In genomic region chr4:111991797-111992196, GRCh38 we compare ENCODE assay signal across 10 cellular contexts.
A peak's percentile ranks its signal among the peaks of the same experiment; 100 is the strongest.
DNase-seq lines count a peak whose midpoint lies in the region; ATAC-seq, FAIRE-seq and TF ChIP-seq lines count a peak whose summit lies in the region.
"Had no signal": no experiment of that assay in that cellular context is flagged by ENCODE, and none has a peak within 500 bp of the region (broad histone marks: within the 10 kb centered on the region; RNA-seq: fewer than 3 reads in every experiment).

No MANE protein-coding gene starts in this region.

- 13% methylated on average over 3 of the region's 3 CpGs for WGBS in mesenchymal stem cell
- 35 to 64% (median 46%) methylated on average over 3 of the region's 3 CpGs for WGBS in spleen, 5 donors

- no peak overlapping the region for H2BK15ac ChIP-seq in mesenchymal stem cell (ENCODE audit: low read depth, poor library complexity, severe bottlenecking)

- no peak overlapping the region for H3K4ac ChIP-seq in mesenchymal stem cell (ENCODE audit: low read depth in 1 of 2, low read length in 2 of 2)

- H2BK5ac ChIP-seq in mesenchymal stem cell (ENCODE audit: low read depth, low read length, poor library complexity, severe bottlenecking): no peak overlapping the region

- H3K27me3 Mint-ChIP-seq in astrocyte (ENCODE audit: low read depth, unreplicated experiment): no peaks in the 10 kb centered on the region
- H3K27me3 Mint-ChIP-seq in activated T-cell treated with anti-CD3 and anti-CD28 coated beads, Interleukin-2, amount 50 U/mL, for 72 hours (ENCODE audit: low read depth): peaks cover 19% of the 10 kb centered on the region

- no peak overlapping the region for H3K27ac Mint-ChIP-seq in astrocyte (ENCODE audit: unreplicated experiment)
- no peak overlapping the region for H3K27ac Mint-ChIP-seq in activated T-cell treated with anti-CD3 and anti-CD28 coated beads, Interleukin-2, amount 50 U/mL, for 72 hours

- peak; percentile 17 for DNase-seq in EL
- peak; percentile 42 for DNase-seq in astrocyte (ENCODE audit: low read depth)
- DNase-seq in mesenchymal stem cell: peak; percentile 94
- DNase-seq in spleen: no peak
- DNase-seq in activated T-cell treated with anti-CD3 and anti-CD28 coated beads, Interleukin-2, amount 50 U/mL, for 72 hours: no peak
- DNase-seq in SKM-1 (lab: John Stamatoyannopoulos, UW; ENCODE audit: unreplicated experiment): no peak
- DNase-seq: activated T-cell treated with anti-CD3 and anti-CD28 coated beads for 4 hours had no signal

- FAIRE-seq in astrocyte (lab: Jason Lieb, UNC): peak; percentile 32

- H4K91ac ChIP-seq in mesenchymal stem cell (ENCODE audit: low read length): no peak overlapping the region

- no peak overlapping the region for H3K23ac ChIP-seq in mesenchymal stem cell (ENCODE audit: low read length in 2 of 2)

- peak; percentile 21 for ATAC-seq in HG02973 (IDR thresholded peaks at IDR 0.05; ENCODE audit: unreplicated experiment)
- no peak for ATAC-seq in GM21576 (IDR thresholded peaks at IDR 0.05; ENCODE audit: unreplicated experiment)
- ATAC-seq in activated T-cell treated with anti-CD3 and anti-CD28 coated beads, Interleukin-2, amount 50 U/mL, for 72 hours (replicated peaks in 1 of 2): no peak

- no peaks in the 10 kb centered on the region for H3K79me2 ChIP-seq in astrocyte (ENCODE audit: insufficient read depth, low read length)
- H3K79me2 ChIP-seq: parathyroid adenoma had no signal

- no peak for TF ChIP-seq CTCF in astrocyte (IDR thresholded peaks at IDR 0.05; ENCODE audit: insufficient read depth, low read depth, low read length)
- no peak for TF ChIP-seq CTCF in spleen (IDR thresholded peaks at IDR 0.05 in 8 of 11, conservative IDR thresholded peaks at IDR 0.05 in 3 of 11)

- no peaks in the 10 kb centered on the region for H3K79me1 ChIP-seq in mesenchymal stem cell (replicated peaks; ENCODE audit: low read length, poor library complexity, severe bottlenecking)

- H3K4me1 ChIP-seq in astrocyte (ENCODE audit: insufficient read depth, low read length): no peaks in the 10 kb centered on the region
- no peaks in the 10 kb centered on the region for H3K4me1 ChIP-seq in mesenchymal stem cell (ENCODE audit: control insufficient read depth, insufficient read depth, low read depth, low read length)
- peaks cover 0 to 13% (median 0%) of the 10 kb centered on the region in 6 donors for H3K4me1 ChIP-seq in spleen
- H3K4me1 ChIP-seq: parathyroid adenoma had no signal

- intact Hi-C loops in spleen (cut with DNase I; ENCODE audit: low total_unique reads): no loop called here

- no peaks in the 10 kb centered on the region for H4K20me1 ChIP-seq in astrocyte (ENCODE audit: insufficient read depth, low read length)

- no peak overlapping the region for H3K4me2 ChIP-seq in astrocyte (ENCODE audit: low read length)
- no peak overlapping the region for H3K4me2 ChIP-seq in mesenchymal stem cell (ENCODE audit: low read length, poor library complexity, severe bottlenecking)

- H3K36me3 Mint-ChIP-seq in astrocyte (ENCODE audit: low read depth, unreplicated experiment): no peaks in the 10 kb centered on the region
- H3K36me3 Mint-ChIP-seq in activated T-cell treated with anti-CD3 and anti-CD28 coated beads, Interleukin-2, amount 50 U/mL, for 72 hours (ENCODE audit: insufficient read depth in 2 of 2): no peaks in the 10 kb centered on the region

- H3K27ac ChIP-seq in astrocyte (ENCODE audit: low read depth, low read length) (no peak overlapping the region), mesenchymal stem cell (ENCODE audit: low read length, poor library complexity, severe bottlenecking) (no peak overlapping the region), spleen (peak overlapping the region in 2 of 8 donors; percentile 2 to 43)
- H3K27ac ChIP-seq: parathyroid adenoma had no signal

- H3K4me3 ChIP-seq in astrocyte (ENCODE audit: insufficient read depth, low read depth, low read length) (no peak overlapping the region), mesenchymal stem cell (ENCODE audit: insufficient read depth in 1 of 2, low read depth in 1 of 2, low read length in 2 of 2) (no peak overlapping the region), spleen (no peak overlapping the region)

- no peak for TF ChIP-seq POLR2A in spleen (IDR thresholded peaks at IDR 0.05)

- H3K9ac ChIP-seq in astrocyte (ENCODE audit: low read length) (no peak overlapping the region), mesenchymal stem cell (ENCODE audit: low read length) (peak overlapping the region; percentile 39)
- H3K9ac ChIP-seq: parathyroid adenoma had no signal

- H3K27me3 ChIP-seq in astrocyte (ENCODE audit: insufficient read depth, low read length): no peaks in the 10 kb centered on the region
- peaks cover 0 to 2% of the 10 kb centered on the region in 2 experiments for H3K27me3 ChIP-seq in mesenchymal stem cell (ENCODE audit: control insufficient read depth in 1 of 2, insufficient read depth in 1 of 2, low read length in 2 of 2)
- H3K27me3 ChIP-seq in spleen (replicated peaks in 1 of 7): no peaks in the 10 kb centered on the region

- no peak overlapping the region for H3K14ac ChIP-seq in mesenchymal stem cell (ENCODE audit: low read length in 2 of 2)

- no peak overlapping the region for H2BK120ac ChIP-seq in mesenchymal stem cell (ENCODE audit: low read depth, low read length)

- no peak overlapping the region for H2AK5ac ChIP-seq in mesenchymal stem cell (ENCODE audit: low read length, severe bottlenecking)

- H3K36me3 ChIP-seq in astrocyte (ENCODE audit: insufficient read depth, low read length) (no peaks in the 10 kb centered on the region), mesenchymal stem cell (ENCODE audit: control insufficient read depth in 1 of 2, insufficient read depth in 2 of 2, low read depth in 1 of 2, low read length in 2 of 2) (no peaks in the 10 kb centered on the region), spleen (no peaks in the 10 kb centered on the region)

- no peak overlapping the region for H3K4me3 Mint-ChIP-seq in astrocyte (ENCODE audit: unreplicated experiment)
- H3K4me3 Mint-ChIP-seq in activated T-cell treated with anti-CD3 and anti-CD28 coated beads, Interleukin-2, amount 50 U/mL, for 72 hours: no peak overlapping the region

- no peak overlapping the region for H2BK12ac ChIP-seq in mesenchymal stem cell (ENCODE audit: low read length in 2 of 2)

- H2AFZ ChIP-seq in astrocyte (ENCODE audit: low read depth, low read length) (no peak overlapping the region), mesenchymal stem cell (ENCODE audit: low read depth, low read length) (no peak overlapping the region)
- H2AFZ ChIP-seq: parathyroid adenoma had no signal

- no peaks in the 10 kb centered on the region for H3K9me3 Mint-ChIP-seq in astrocyte (ENCODE audit: unreplicated experiment)
- no peaks in the 10 kb centered on the region for H3K9me3 Mint-ChIP-seq in activated T-cell treated with anti-CD3 and anti-CD28 coated beads, Interleukin-2, amount 50 U/mL, for 72 hours

- H3K9me3 ChIP-seq in astrocyte (ENCODE audit: insufficient read depth, low read depth, low read length) (no peaks in the 10 kb centered on the region), mesenchymal stem cell (ENCODE audit: control insufficient read depth, low read length) (no peaks in the 10 kb centered on the region), spleen (no peaks in the 10 kb centered on the region)

- H3K4me1 Mint-ChIP-seq in astrocyte (ENCODE audit: low read depth, unreplicated experiment): peaks cover 5% of the 10 kb centered on the region
- H3K4me1 Mint-ChIP-seq in activated T-cell treated with anti-CD3 and anti-CD28 coated beads, Interleukin-2, amount 50 U/mL, for 72 hours (ENCODE audit: low read depth): no peaks in the 10 kb centered on the region

- no peak overlapping the region for H4K8ac ChIP-seq in mesenchymal stem cell (ENCODE audit: low read length)

- H3K18ac ChIP-seq in mesenchymal stem cell (ENCODE audit: low read depth in 1 of 2, low read length in 2 of 2): no peak overlapping the region

Comparison
In these comparisons a context has a peak if more than half of its experiments do, and no peak if none do; other contexts are left out.
1. DNase-seq: peak in EL (single experiment), astrocyte (single experiment) and mesenchymal stem cell (single experiment); none in spleen (single experiment), activated T-cell treated with anti-CD3 and anti-CD28 coated beads, Interleukin-2, amount 50 U/mL, for 72 hours (0 of 2) and SKM-1 (single experiment).